Comparison of ENCODE assay signal across 1 cellular context in genomic region chr19:17539288-17540117, GRCh38.
TF ChIP-seq lines count a peak whose summit lies in the region.

No MANE protein-coding gene starts in this region.

TF ChIP-seq in HepG2, 621 proteins besides CTCF, POLR2A, EP300 and RAD21 (continued from another document):
- TF ChIP-seq ZNF326 (CRISPR knock-in tag; IDR thresholded peaks at IDR 0.05; ENCODE audit: borderline replicate concordance) = no peak
- TF ChIP-seq FLYWCH1 (CRISPR knock-in tag; IDR thresholded peaks at IDR 0.05) = no peak
- TF ChIP-seq RCOR2 (CRISPR knock-in tag; IDR thresholded peaks at IDR 0.05) = no peak
- peak; percentile 57; the same call in 1 of the 2 replicates for TF ChIP-seq SP4 (CRISPR knock-in tag; IDR thresholded peaks at IDR 0.05)
- TF ChIP-seq CERS6 (CRISPR knock-in tag; IDR thresholded peaks at IDR 0.05) = no peak
- TF ChIP-seq TSC22D2 (CRISPR knock-in tag; IDR thresholded peaks at IDR 0.05; ENCODE audit: borderline replicate concordance) = 0 out of 2 replicates have a peak, but pooled peaks have one; percentile 29
- no peak for TF ChIP-seq KAT2B (IDR thresholded peaks at IDR 0.05; ENCODE audit: borderline replicate concordance, low read depth, low read length)
- TF ChIP-seq STAG1 (CRISPR knock-in tag; IDR thresholded peaks at IDR 0.05) = peak; percentile 72
- TF ChIP-seq ZNF883 (CRISPR knock-in tag; IDR thresholded peaks at IDR 0.05; ENCODE audit: not compliant biosample characterization) = no peak
- TF ChIP-seq LCORL (IDR thresholded peaks at IDR 0.05) = no peak
- peak; percentile 60 for TF ChIP-seq LCORL (CRISPR knock-in tag; IDR thresholded peaks at IDR 0.05)
- no peak for TF ChIP-seq ZBTB46 (CRISPR knock-in tag; IDR thresholded peaks at IDR 0.05; ENCODE audit: borderline replicate concordance)
- TF ChIP-seq ZNF383 (CRISPR knock-in tag; IDR thresholded peaks at IDR 0.05; ENCODE audit: borderline replicate concordance) = no peak
- no peak for TF ChIP-seq SOX6 (IDR thresholded peaks at IDR 0.05)
- TF ChIP-seq SOX6 (CRISPR knock-in tag; IDR thresholded peaks at IDR 0.05) = no peak
- TF ChIP-seq REPIN1 (CRISPR knock-in tag; IDR thresholded peaks at IDR 0.05; ENCODE audit: borderline replicate concordance, low read depth) = 0 out of 2 replicates have a peak, but pooled peaks have one; percentile 55
- no peak for TF ChIP-seq NONO (IDR thresholded peaks at IDR 0.05)
- TF ChIP-seq NONO (CRISPR knock-in tag; conservative IDR thresholded peaks at IDR 0.05) = peak; percentile 58; the same call in 1 of the 2 replicates
- TF ChIP-seq HMGXB3 (CRISPR knock-in tag; IDR thresholded peaks at IDR 0.05; ENCODE audit: borderline replicate concordance) = no peak
- no peak for TF ChIP-seq PAX8 (CRISPR knock-in tag; IDR thresholded peaks at IDR 0.05; ENCODE audit: borderline replicate concordance)
- peak; percentile 69; the same call in 1 of the 2 replicates for TF ChIP-seq ZBTB2 (CRISPR knock-in tag; IDR thresholded peaks at IDR 0.05; ENCODE audit: low read depth)
- TF ChIP-seq ZNF569 (CRISPR knock-in tag; IDR thresholded peaks at IDR 0.05; ENCODE audit: borderline replicate concordance) = 0 out of 2 replicates have a peak, but pooled peaks have one; percentile 35
- TF ChIP-seq ZNF547 (CRISPR knock-in tag; IDR thresholded peaks at IDR 0.05) = 0 out of 2 replicates have a peak, but pooled peaks have one; percentile 26
- no peak for TF ChIP-seq PHF21A (CRISPR knock-in tag; IDR thresholded peaks at IDR 0.05)
- TF ChIP-seq ARID2 (CRISPR knock-in tag; IDR thresholded peaks at IDR 0.05; ENCODE audit: borderline replicate concordance) = 0 out of 2 replicates have a peak, but pooled peaks have one; percentile 17
- TF ChIP-seq ZBTB4 (CRISPR knock-in tag; IDR thresholded peaks at IDR 0.05; ENCODE audit: borderline replicate concordance) = no peak
